ENCODE assay signal across 25 cellular contexts in genomic region chrX:28595346-28595745, GRCh38. TPM values are rescaled to one million over a fixed set of nuclear protein-coding genes. Genes with fewer than 3 reads are reported as not detected.
"Had no signal": no experiment of that assay in that cellular context is flagged by ENCODE, and none has a peak within 500 bp of the region (broad histone marks: within the 10 kb centered on the region; RNA-seq: fewer than 3 reads in every experiment).

No MANE protein-coding gene starts in this region.

- FAIRE-seq: islet of Langerhans had no signal

- H3K27ac Mint-ChIP-seq: dendritic cell treated with granulocyte-macrophage colony-stimulating factor and Interleukin-4, amounts not matched to agents 40 ng/mL and 50 ng/mL, for 4 days; effector memory CD8-positive, alpha-beta T cell; naive thymus-derived CD4-positive, alpha-beta T cell; nephron progenitor cell; stimulated activated memory B cell treated with anti-CD40 and anti-IgM and Interleukin-4, amounts not matched to agents 10 μg/mL and 1 μg/mL and 100 μg/mL, for 72 hours; stimulated activated naive CD8-positive, alpha-beta T cell treated with anti-CD3 and anti-CD28 coated beads, Interleukin-15, Interleukin-2, amounts not matched to agents 100 ng/mL and 50 ng/mL, for 24 hours had no signal

- ATAC-seq: effector memory CD8-positive, alpha-beta T cell; heart left ventricle; left lobe of liver; naive thymus-derived CD4-positive, alpha-beta T cell; sciatic nerve; stimulated activated memory B cell treated with anti-CD40 and anti-IgM and Interleukin-4, amounts not matched to agents 10 μg/mL and 1 μg/mL and 100 μg/mL, for 72 hours; upper lobe of right lung had no signal

- H3K27me3 Mint-ChIP-seq: dendritic cell treated with granulocyte-macrophage colony-stimulating factor and Interleukin-4, amounts not matched to agents 40 ng/mL and 50 ng/mL, for 4 days; effector memory CD8-positive, alpha-beta T cell; naive thymus-derived CD4-positive, alpha-beta T cell; stimulated activated memory B cell treated with anti-CD40 and anti-IgM and Interleukin-4, amounts not matched to agents 10 μg/mL and 1 μg/mL and 100 μg/mL, for 72 hours; stimulated activated naive CD8-positive, alpha-beta T cell treated with anti-CD3 and anti-CD28 coated beads, Interleukin-15, Interleukin-2, amounts not matched to agents 100 ng/mL and 50 ng/mL, for 24 hours had no signal

- H3K27me3 ChIP-seq: heart left ventricle, spleen, testis, tibial nerve, upper lobe of right lung, vagina had no signal

- DNase-seq: effector memory CD8-positive, alpha-beta T cell; erythroblast; foreskin melanocyte; heart left ventricle; hippocampal formation; mammary epithelial cell; naive thymus-derived CD4-positive, alpha-beta T cell; nephron progenitor cell; posterior cingulate gyrus; spleen; stimulated activated CD4-positive, alpha-beta T cell treated with anti-CD3 and anti-CD28 coated beads, Interleukin-15, amount 100 ng/mL, for 24 hours; stimulated activated CD4-positive, alpha-beta T cell treated with anti-CD3 and anti-CD28 coated beads, Interleukin-1b, Interleukin-23, amount 100 ng/mL, for 48 hours; stimulated activated CD4-positive, alpha-beta T cell treated with anti-CD3 and anti-CD28 coated beads, Interleukin-4, amount 100 ng/mL, for 24 hours; testis; upper lobe of right lung had no signal

- H3K27ac ChIP-seq: heart left ventricle, spleen, testis, tibial nerve, upper lobe of right lung, vagina had no signal

- H3K9me3 ChIP-seq: heart left ventricle, spleen, testis, tibial nerve, upper lobe of right lung, vagina had no signal

- H3K4me1 ChIP-seq: heart left ventricle, spleen, testis, tibial nerve, upper lobe of right lung, vagina had no signal

- H3K36me3 ChIP-seq: heart left ventricle, spleen, tibial nerve, upper lobe of right lung, vagina had no signal

- H3K4me3 Mint-ChIP-seq: dendritic cell treated with granulocyte-macrophage colony-stimulating factor and Interleukin-4, amounts not matched to agents 40 ng/mL and 50 ng/mL, for 4 days; effector memory CD8-positive, alpha-beta T cell; naive thymus-derived CD4-positive, alpha-beta T cell; nephron progenitor cell; stimulated activated memory B cell treated with anti-CD40 and anti-IgM and Interleukin-4, amounts not matched to agents 10 μg/mL and 1 μg/mL and 100 μg/mL, for 72 hours; stimulated activated naive CD8-positive, alpha-beta T cell treated with anti-CD3 and anti-CD28 coated beads, Interleukin-15, Interleukin-2, amounts not matched to agents 100 ng/mL and 50 ng/mL, for 24 hours had no signal

- H3K4me1 Mint-ChIP-seq: naive thymus-derived CD4-positive, alpha-beta T cell; stimulated activated memory B cell treated with anti-CD40 and anti-IgM and Interleukin-4, amounts not matched to agents 10 μg/mL and 1 μg/mL and 100 μg/mL, for 72 hours had no signal

- H3K4me3 ChIP-seq: heart left ventricle, spleen, testis, tibial nerve, upper lobe of right lung, vagina had no signal

- H3K9me3 Mint-ChIP-seq: dendritic cell treated with granulocyte-macrophage colony-stimulating factor and Interleukin-4, amounts not matched to agents 40 ng/mL and 50 ng/mL, for 4 days; nephron progenitor cell; stimulated activated memory B cell treated with anti-CD40 and anti-IgM and Interleukin-4, amounts not matched to agents 10 μg/mL and 1 μg/mL and 100 μg/mL, for 72 hours; stimulated activated naive CD8-positive, alpha-beta T cell treated with anti-CD3 and anti-CD28 coated beads, Interleukin-15, Interleukin-2, amounts not matched to agents 100 ng/mL and 50 ng/mL, for 24 hours had no signal

RNA-seq across cellular contexts. Expression of gene IL1RAPL1, which starts 8.1 kb away (rescaled TPM):
- total RNA-seq: left lobe of liver; mesenteric fat pad; naive thymus-derived CD4-positive, alpha-beta T cell; osteocyte; upper lobe of right lung; vagina had no signal
- polyA plus RNA-seq: naive thymus-derived CD4-positive, alpha-beta T cell had no signal
